ENCODE assay signal across 1 cellular context in the genomic region with DNA sequence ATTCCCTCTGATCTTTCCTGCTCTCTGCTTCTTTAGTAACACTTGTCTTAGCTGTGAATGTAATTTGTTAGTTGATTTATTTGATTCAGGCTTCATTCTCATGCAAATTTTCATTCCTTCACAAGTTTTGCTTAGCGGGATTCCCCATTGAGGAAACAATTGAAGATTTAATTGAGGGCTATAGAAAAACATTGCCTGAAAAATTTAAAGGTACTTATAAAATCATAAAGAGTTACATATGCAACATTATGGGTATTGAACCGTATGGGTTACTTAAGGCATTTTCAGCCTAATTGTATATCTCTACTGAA.
TF ChIP-seq lines count a peak whose summit lies in the region.

No MANE protein-coding gene starts in this region.

TF ChIP-seq in HCT116, 20 proteins besides CTCF, POLR2A, EP300 and RAD21:
- TF ChIP-seq, protein P1, sequence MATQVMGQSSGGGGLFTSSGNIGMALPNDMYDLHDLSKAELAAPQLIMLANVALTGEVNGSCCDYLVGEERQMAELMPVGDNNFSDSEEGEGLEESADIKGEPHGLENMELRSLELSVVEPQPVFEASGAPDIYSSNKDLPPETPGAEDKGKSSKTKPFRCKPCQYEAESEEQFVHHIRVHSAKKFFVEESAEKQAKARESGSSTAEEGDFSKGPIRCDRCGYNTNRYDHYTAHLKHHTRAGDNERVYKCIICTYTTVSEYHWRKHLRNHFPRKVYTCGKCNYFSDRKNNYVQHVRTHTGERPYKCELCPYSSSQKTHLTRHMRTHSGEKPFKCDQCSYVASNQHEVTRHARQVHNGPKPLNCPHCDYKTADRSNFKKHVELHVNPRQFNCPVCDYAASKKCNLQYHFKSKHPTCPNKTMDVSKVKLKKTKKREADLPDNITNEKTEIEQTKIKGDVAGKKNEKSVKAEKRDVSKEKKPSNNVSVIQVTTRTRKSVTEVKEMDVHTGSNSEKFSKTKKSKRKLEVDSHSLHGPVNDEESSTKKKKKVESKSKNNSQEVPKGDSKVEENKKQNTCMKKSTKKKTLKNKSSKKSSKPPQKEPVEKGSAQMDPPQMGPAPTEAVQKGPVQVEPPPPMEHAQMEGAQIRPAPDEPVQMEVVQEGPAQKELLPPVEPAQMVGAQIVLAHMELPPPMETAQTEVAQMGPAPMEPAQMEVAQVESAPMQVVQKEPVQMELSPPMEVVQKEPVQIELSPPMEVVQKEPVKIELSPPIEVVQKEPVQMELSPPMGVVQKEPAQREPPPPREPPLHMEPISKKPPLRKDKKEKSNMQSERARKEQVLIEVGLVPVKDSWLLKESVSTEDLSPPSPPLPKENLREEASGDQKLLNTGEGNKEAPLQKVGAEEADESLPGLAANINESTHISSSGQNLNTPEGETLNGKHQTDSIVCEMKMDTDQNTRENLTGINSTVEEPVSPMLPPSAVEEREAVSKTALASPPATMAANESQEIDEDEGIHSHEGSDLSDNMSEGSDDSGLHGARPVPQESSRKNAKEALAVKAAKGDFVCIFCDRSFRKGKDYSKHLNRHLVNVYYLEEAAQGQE (IDR thresholded peaks at IDR 0.05; ENCODE audit: low read depth) = no peak
- TF ChIP-seq JUND (IDR thresholded peaks at IDR 0.05) (no peak), CEBPB (IDR thresholded peaks at IDR 0.05; ENCODE audit: low read depth) (no peak), YY1 (IDR thresholded peaks at IDR 0.05; ENCODE audit: extremely low read depth, insufficient replicate concordance, low read depth, low read length) (no peak), SRF (IDR thresholded peaks at IDR 0.05; ENCODE audit: low read depth) (no peak), SP1 (IDR thresholded peaks at IDR 0.05; ENCODE audit: low read depth) (no peak), SIN3A (IDR thresholded peaks at IDR 0.05; ENCODE audit: low read depth) (no peak), TCF7L2 (IDR thresholded peaks at IDR 0.05; ENCODE audit: borderline replicate concordance, extremely low read depth, insufficient read depth, insufficient read length) (no peak), POLR2AphosphoS5 (IDR thresholded peaks at IDR 0.05; ENCODE audit: low read depth, low read length) (no peak), FOSL1 (IDR thresholded peaks at IDR 0.05; ENCODE audit: low read depth) (no peak)
- TF ChIP-seq, protein P2, sequence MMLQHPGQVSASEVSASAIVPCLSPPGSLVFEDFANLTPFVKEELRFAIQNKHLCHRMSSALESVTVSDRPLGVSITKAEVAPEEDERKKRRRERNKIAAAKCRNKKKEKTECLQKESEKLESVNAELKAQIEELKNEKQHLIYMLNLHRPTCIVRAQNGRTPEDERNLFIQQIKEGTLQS (IDR thresholded peaks at IDR 0.05) = no peak
